ENCODE assay signal across 15 cellular contexts in the genomic region with DNA sequence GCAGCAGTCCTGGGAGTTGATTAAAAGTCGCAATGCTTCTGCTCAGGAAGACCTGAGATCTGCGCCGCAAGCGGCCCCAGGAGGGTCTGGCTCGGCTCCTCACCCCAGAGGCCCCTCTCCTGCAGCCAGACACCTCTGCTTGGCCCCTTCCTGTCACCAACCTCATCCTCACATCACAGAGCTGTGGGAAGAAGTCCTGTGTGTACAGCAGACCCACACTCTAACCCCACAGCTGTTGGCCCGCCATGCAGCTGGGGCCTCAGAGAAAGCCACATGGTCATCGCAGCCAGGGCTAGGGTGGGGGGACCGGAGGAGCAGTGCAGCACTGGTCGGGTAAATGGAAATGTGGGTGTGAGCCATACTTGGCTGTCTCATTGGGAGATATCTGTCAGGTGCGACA.
DNase-seq lines count a peak whose midpoint lies in the region; ATAC-seq, FAIRE-seq and TF ChIP-seq lines count a peak whose summit lies in the region.
"Had no signal": no experiment of that assay in that cellular context is flagged by ENCODE, and none has a peak within 500 bp of the region (broad histone marks: within the 10 kb centered on the region; RNA-seq: fewer than 3 reads in every experiment).

No MANE protein-coding gene starts in this region.

- H3K9ac ChIP-seq in kidney (ENCODE audit: low read length in 2 of 2) = no peak overlapping the region

- no peak for ATAC-seq in left cardiac atrium
- peak; percentile 28 for ATAC-seq in Panc1

- no peak overlapping the region for H3K4me3 ChIP-seq in left ventricle myocardium inferior
- H3K4me3 ChIP-seq in Panc1 (ENCODE audit: low read depth in 2 of 2, low read length in 2 of 2) = no peak overlapping the region
- no peak overlapping the region for H3K4me3 ChIP-seq in kidney (ENCODE audit: low read length in 2 of 2)
- H3K4me3 ChIP-seq: mucosa of descending colon, skin epidermis had no signal

- in situ Hi-C loops in Panc1 (cut with HindIII; ENCODE audit: low pct_unique_long_range_greater_than_20kb, low sequenced_read_pairs) = no loop called here

- POLR2A ChIA-PET in Panc1 (lab: Charles Lee) = no interaction called here

- peak overlapping the region; percentile 64 for H3K27ac ChIP-seq in left ventricle myocardium inferior (replicated peaks)
- no peak overlapping the region for H3K27ac ChIP-seq in Panc1 (ENCODE audit: low read length)
- H3K27ac ChIP-seq in kidney (ENCODE audit: low read depth in 2 of 2, low read length in 2 of 2) = no peak overlapping the region
- H3K27ac ChIP-seq: C4-2B had no signal

- CTCF ChIA-PET in Panc1 (lab: Charles Lee) = interaction anchor here (0.5 to 1.7 kb wide), 11 partner anchors 14 to 287 kb away, joined by 3 to 31 read pairs (median 4); no protein-coding TSS in a partner anchor

- H3K27me3 ChIP-seq in left ventricle myocardium inferior (ENCODE audit: low read depth) (no peaks in the 10 kb centered on the region), Panc1 (ENCODE audit: control insufficient read depth, insufficient read depth, low read length) (no peaks in the 10 kb centered on the region)

- TF ChIP-seq CTCF in left ventricle myocardium inferior (IDR thresholded peaks at IDR 0.05; ENCODE audit: borderline replicate concordance) = no peak
- no peak for TF ChIP-seq CTCF in Panc1 (IDR thresholded peaks at IDR 0.05)
- no peak for TF ChIP-seq CTCF in kidney (IDR thresholded peaks at IDR 0.05; ENCODE audit: borderline replicate concordance, extremely low read depth, insufficient read depth)

- intact Hi-C loops in left ventricle myocardium inferior (cut with micrococcal nuclease) = loop anchor here (5.0 kb wide), 1 partner anchor 243 kb away; no protein-coding TSS in a partner anchor
- intact Hi-C loops in left cardiac atrium (cut with DNase I) = loop anchor here (2.0 to 5.0 kb wide), 2 partner anchors 243 to 246 kb away; no protein-coding TSS in a partner anchor
- intact Hi-C loops in Panc1 (cut with micrococcal nuclease; ENCODE audit: unreplicated experiment) = loop anchor here (1.0 kb wide), 1 partner anchor 246 kb away; no protein-coding TSS in a partner anchor
- intact Hi-C loops in kidney (cut with DNase I) = loop anchor here (10.0 kb wide), 1 partner anchor 240 kb away; a partner anchor contains a TSS

- BruUV-seq in Panc1 (replicated peaks; lab: Mats Ljungman, UMichigan) = no TSS peak

- H3K9me3 ChIP-seq in left ventricle myocardium inferior (replicated peaks) (no peaks in the 10 kb centered on the region), Panc1 (ENCODE audit: control insufficient read depth, insufficient read depth, low read depth, low read length) (no peaks in the 10 kb centered on the region), kidney (ENCODE audit: control insufficient read depth in 1 of 2, low read length in 2 of 2) (no peaks in the 10 kb centered on the region)
- H3K9me3 ChIP-seq: Caco-2, mucosa of descending colon had no signal

- H3K4me1 ChIP-seq in left ventricle myocardium inferior (peaks cover 61% of the 10 kb centered on the region), Panc1 (ENCODE audit: control insufficient read depth, insufficient read depth, low read length) (peaks cover 1% of the 10 kb centered on the region; the same call in 1 of the 2 replicates), kidney (ENCODE audit: control insufficient read depth in 1 of 2, insufficient read depth in 1 of 2, low read depth in 1 of 2, low read length in 2 of 2) (peaks cover 0 to 8% of the 10 kb centered on the region in 2 donors)
- H3K4me1 ChIP-seq: Caco-2 had no signal

- no peak for DNase-seq in left ventricle myocardium inferior
- no peak for DNase-seq in left cardiac atrium
- DNase-seq in Panc1 (ENCODE audit: low read depth, low spot score) = no peak
- DNase-seq in kidney = peak; percentile 53
- no peak for DNase-seq in urothelium cell line (ENCODE audit: low spot score)
- DNase-seq in putamen (ENCODE audit: low spot score) = no peak
- DNase-seq in kidney glomerular epithelial cell (lab: John Stamatoyannopoulos, UW) = no peak
- DNase-seq in NCI-H446 (lab: John Stamatoyannopoulos, UW) = no peak
- DNase-seq: NCI-H187 treated with DMSO at 0.1 percent for 48 hours, NCI-H524 treated with DMSO at 0.1 percent for 48 hours had no signal

- FAIRE-seq in kidney (lab: Jason Lieb, UNC) (no peak), urothelium cell line (lab: Jason Lieb, UNC) (peak; percentile 9)
- FAIRE-seq: astrocyte had no signal

- H3K36me3 ChIP-seq in left ventricle myocardium inferior = peaks cover 71% of the 10 kb centered on the region
- H3K36me3 ChIP-seq in Panc1 (ENCODE audit: control insufficient read depth, insufficient read depth, low read length) = no peaks in the 10 kb centered on the region
- no peaks in the 10 kb centered on the region for H3K36me3 ChIP-seq in kidney (ENCODE audit: control insufficient read depth in 1 of 2, insufficient read depth in 2 of 2, low read length in 2 of 2)
